In genomic region chr17:64662774-64663367, GRCh38 we compare ENCODE assay signal across 8 cellular contexts. TPM values are rescaled to one million over a fixed set of nuclear protein-coding genes. Genes with fewer than 3 reads are reported as not detected.
DNase-seq lines count a peak whose midpoint lies in the region; ATAC-seq and TF ChIP-seq lines count a peak whose summit lies in the region.

No MANE protein-coding gene starts in this region.

- intact Hi-C loops in posterior vena cava (cut with DNase I), result no loop called here

- H3K79me2 ChIP-seq in Karpas-422 (ENCODE audit: low read length), result peaks cover 5% of the 10 kb centered on the region; the same call in 1 of the 2 replicates

- DNase-seq in CD8-positive, alpha-beta memory T cell, result no peak
- DNase-seq in Karpas-422, result no peak
- no peak for DNase-seq in choroid plexus epithelial cell (ENCODE audit: low read depth)
- DNase-seq in naive thymus-derived CD8-positive, alpha-beta T cell, result no peak
- no peak for DNase-seq in midbrain (lab: John Stamatoyannopoulos, UW)
- no peak for DNase-seq in posterior vena cava (ENCODE audit: low spot score)
- no peak for DNase-seq in HUDEP-2 (lab: John Stamatoyannopoulos, UW; ENCODE audit: unreplicated experiment in 76 of 76)
- DNase-seq in iPS-NIHi11 (ENCODE audit: low spot score), result no peak

- H3K9me3 ChIP-seq in CD8-positive, alpha-beta memory T cell (ENCODE audit: low read length), result no peaks in the 10 kb centered on the region
- no peaks in the 10 kb centered on the region for H3K9me3 ChIP-seq in Karpas-422 (ENCODE audit: low read length)

- no peaks in the 10 kb centered on the region for H3K36me3 ChIP-seq in CD8-positive, alpha-beta memory T cell (ENCODE audit: insufficient read depth, low read length)
- no peaks in the 10 kb centered on the region for H3K36me3 ChIP-seq in Karpas-422 (ENCODE audit: insufficient read depth, low read length)

- peak overlapping the region; percentile 100 for H2AFZ ChIP-seq in Karpas-422 (ENCODE audit: low read length)

- no peaks in the 10 kb centered on the region for H3K27me3 Mint-ChIP-seq in CD8-positive, alpha-beta memory T cell
- no peaks in the 10 kb centered on the region for H3K27me3 Mint-ChIP-seq in naive thymus-derived CD8-positive, alpha-beta T cell

- ATAC-seq in naive thymus-derived CD8-positive, alpha-beta T cell, result no peak

- H3K27me3 ChIP-seq in CD8-positive, alpha-beta memory T cell (ENCODE audit: insufficient read depth, low read length, poor library complexity, severe bottlenecking), result no peaks in the 10 kb centered on the region
- H3K27me3 ChIP-seq in Karpas-422 (ENCODE audit: low read length), result no peaks in the 10 kb centered on the region

- H3K36me3 Mint-ChIP-seq in CD8-positive, alpha-beta memory T cell, result peaks cover 0 to 14% (median 0%) of the 10 kb centered on the region in 3 donors
- no peaks in the 10 kb centered on the region for H3K36me3 Mint-ChIP-seq in naive thymus-derived CD8-positive, alpha-beta T cell

- H3K4me3 ChIP-seq in CD8-positive, alpha-beta memory T cell (ENCODE audit: low read length), result peak overlapping the region; percentile 85
- H3K4me3 ChIP-seq in Karpas-422 (ENCODE audit: low read length) (peak overlapping the region; percentile 82), choroid plexus epithelial cell (ENCODE audit: low read depth, low read length) (peak overlapping the region; percentile 74)

- peaks cover 8% of the 10 kb centered on the region; the same call in 1 of the 2 replicates for H4K20me1 ChIP-seq in Karpas-422 (ENCODE audit: insufficient read depth, low read depth, low read length)

- peak overlapping the region; percentile 67 for H3K9ac ChIP-seq in Karpas-422 (ENCODE audit: low read length)

- H3K9me2 ChIP-seq in Karpas-422 (replicated peaks; ENCODE audit: insufficient read depth, low read length), result no peaks in the 10 kb centered on the region

- peak overlapping the region; percentile 100 for H3K4me2 ChIP-seq in Karpas-422 (ENCODE audit: low read depth, low read length, poor library complexity, severe bottlenecking)

- POLR2A ChIA-PET in CD8-positive, alpha-beta memory T cell (lab: Charles Lee), result interaction anchor here (1.9 to 2.3 kb wide), 2 partner anchors 46 to 158 kb away, joined by 10 to 17 read pairs; partner anchors contain the start of gene DDX5
- POLR2A ChIA-PET in naive thymus-derived CD8-positive, alpha-beta T cell (lab: Charles Lee), result interaction anchor here (2.0 kb wide), 2 partner anchors 46 to 157 kb away, joined by 10 to 23 read pairs; partner anchors contain the start of genes CEP95 and DDX5

- peak overlapping the region; percentile 68 to 98 (median 84) for H3K27ac Mint-ChIP-seq in CD8-positive, alpha-beta memory T cell
- H3K27ac Mint-ChIP-seq in naive thymus-derived CD8-positive, alpha-beta T cell, result peak overlapping the region in 9 of 10 donors; percentile 66 to 95 (median 87)

- CTCF ChIA-PET in CD8-positive, alpha-beta memory T cell (lab: Charles Lee), result interaction anchor here (1.0 to 1.3 kb wide), 2 partner anchors 14 to 69 kb away, joined by 3 read pairs; no protein-coding TSS in a partner anchor

- H3K27ac ChIP-seq in CD8-positive, alpha-beta memory T cell (ENCODE audit: low read depth, low read length), result no peak overlapping the region
- H3K27ac ChIP-seq in Karpas-422 (ENCODE audit: low read length), result no peak overlapping the region

- TF ChIP-seq CTCF in choroid plexus epithelial cell (conservative IDR thresholded peaks at IDR 0.05; ENCODE audit: low read depth, low read length), result no peak

- H3K9me3 Mint-ChIP-seq in CD8-positive, alpha-beta memory T cell, result no peaks in the 10 kb centered on the region
- no peaks in the 10 kb centered on the region for H3K9me3 Mint-ChIP-seq in naive thymus-derived CD8-positive, alpha-beta T cell

- peak overlapping the region; percentile 85 to 98 (median 89) for H3K4me3 Mint-ChIP-seq in CD8-positive, alpha-beta memory T cell
- H3K4me3 Mint-ChIP-seq in naive thymus-derived CD8-positive, alpha-beta T cell, result peak overlapping the region; percentile 85 to 97 (median 92)

- peaks cover 28 to 40% (median 38%) of the 10 kb centered on the region in 3 donors for H3K4me1 Mint-ChIP-seq in CD8-positive, alpha-beta memory T cell
- H3K4me1 Mint-ChIP-seq in naive thymus-derived CD8-positive, alpha-beta T cell, result peaks cover 9 to 38% (median 27%) of the 10 kb centered on the region in 4 donors

- peaks cover 22% of the 10 kb centered on the region for H3K4me1 ChIP-seq in CD8-positive, alpha-beta memory T cell (ENCODE audit: insufficient read depth, low read length)
- H3K4me1 ChIP-seq in Karpas-422 (ENCODE audit: low read length), result peaks cover 21% of the 10 kb centered on the region

RNA-seq across cellular contexts. Expression of gene SMURF2, which starts 0.8 kb away (rescaled TPM):
- total RNA-seq in CD8-positive, alpha-beta memory T cell, result 10 to 100 TPM; 18.9 to 19.0 TPM
- 7.8 TPM for polyA plus RNA-seq in CD8-positive, alpha-beta memory T cell
- total RNA-seq in Karpas-422 (2014; rRNA removed; shearing (Covaris generic); ENCODE audit: low replicate concordance), result 6.1 and 8.0 TPM in 2 replicates
- 10 to 100 TPM; 38.9 to 40.1 TPM for total RNA-seq in naive thymus-derived CD8-positive, alpha-beta T cell
- polyA plus RNA-seq in naive thymus-derived CD8-positive, alpha-beta T cell, result 10 to 100 TPM in 1 of 3 donors, 1 to 10 TPM in 2; 6.1 to 11.0 (median 8.0) TPM
- total RNA-seq in posterior vena cava, result 10 to 100 TPM; 23.8 to 28.4 TPM
